13 cellular contexts compared by ENCODE assay signal in genomic region chr21:43353282-43354010, GRCh38.
DNase-seq lines count a peak whose midpoint lies in the region; ATAC-seq and TF ChIP-seq lines count a peak whose summit lies in the region.
"Had no signal": no experiment of that assay in that cellular context is flagged by ENCODE, and none has a peak within 500 bp of the region (broad histone marks: within the 10 kb centered on the region; RNA-seq: fewer than 3 reads in every experiment).

No MANE protein-coding gene starts in this region.

- H3K4me3 ChIP-seq in GM12864 (ENCODE audit: low read depth, low read length) (peak overlapping the region; percentile 44), mucosa of rectum (ENCODE audit: low read length in 2 of 2) (no peak overlapping the region)
- H3K4me3 ChIP-seq: GM23338, lung had no signal

- no peaks in the 10 kb centered on the region for H3K9me3 ChIP-seq in mucosa of rectum (ENCODE audit: control insufficient read depth in 2 of 2, low read length in 2 of 2)

- ATAC-seq in WTC11 = no peak
- ATAC-seq: GM23338 had no signal

- DNase-seq in CD14-positive monocyte (ENCODE audit: low spot score) = no peak
- no peak for DNase-seq in GM12864 (ENCODE audit: low read depth)
- DNase-seq in WTC11 (ENCODE audit: low spot score) = no peak
- no peak for DNase-seq in cerebellar nuclear complex (lab: John Stamatoyannopoulos, UW)
- DNase-seq in UCSD-AML1 (lab: John Stamatoyannopoulos, UW; ENCODE audit: unreplicated experiment) = no peak
- DNase-seq in NCI-H1048 (lab: John Stamatoyannopoulos, UW) = no peak
- DNase-seq: natural killer cell; NCI-H2029 treated with DMSO at 0.1 percent for 48 hours; NCI-H526; stimulated activated CD4-positive, alpha-beta T cell treated with anti-CD3 and anti-CD28 coated beads, Interleukin-12 subunit alpha, Interleukin-12 subunit beta, amount 100 ng/mL, for 4 hours had no signal

- H3K27me3 ChIP-seq in mucosa of rectum (ENCODE audit: control insufficient read depth in 2 of 2, insufficient read depth in 2 of 2, low read length in 2 of 2) = no peaks in the 10 kb centered on the region

- POLR2A ChIA-PET in WTC11 (lab: Charles Lee) = no interaction called here

- H3K4me1 ChIP-seq in mucosa of rectum (ENCODE audit: control insufficient read depth in 2 of 2, insufficient read depth in 2 of 2, low read length in 2 of 2) = no peaks in the 10 kb centered on the region

- H3K9ac ChIP-seq in mucosa of rectum (ENCODE audit: low read depth in 1 of 2, low read length in 2 of 2) = no peak overlapping the region

- CTCF ChIA-PET in WTC11 (lab: Charles Lee) = interaction anchor here (1.1 kb wide), 1 partner anchor 23 kb away, joined by 3 read pairs; no protein-coding TSS in a partner anchor

- H3K36me3 Mint-ChIP-seq in CD14-positive monocyte (no peaks in the 10 kb centered on the region), WTC11 (no peaks in the 10 kb centered on the region)
- H3K36me3 Mint-ChIP-seq: natural killer cell had no signal

- H3K9me3 Mint-ChIP-seq in CD14-positive monocyte (peaks cover 0 to 2% (median 0%) of the 10 kb centered on the region in 7 donors), WTC11 (peaks cover 4% of the 10 kb centered on the region; the same call in 1 of the 2 replicates)
- H3K9me3 Mint-ChIP-seq: GM23338, natural killer cell had no signal

- H3K4me3 Mint-ChIP-seq in CD14-positive monocyte (no peak overlapping the region), WTC11 (no peak overlapping the region)
- H3K4me3 Mint-ChIP-seq: GM23338, natural killer cell had no signal

- TF ChIP-seq CTCF in CD14-positive monocyte (IDR thresholded peaks at IDR 0.05) = no peak
- no peak for TF ChIP-seq CTCF in GM12864 (IDR thresholded peaks at IDR 0.05; ENCODE audit: low read depth, low read length, missing control alignments)
- TF ChIP-seq CTCF in WTC11 (IDR thresholded peaks at IDR 0.05) = no peak

- H3K27me3 Mint-ChIP-seq in CD14-positive monocyte (ENCODE audit: low read depth in 3 of 3) (peaks cover 0 to 3% (median under 1%) of the 10 kb centered on the region in 3 donors), WTC11 (ENCODE audit: low read depth) (no peaks in the 10 kb centered on the region)

- H3K4me1 Mint-ChIP-seq in CD14-positive monocyte = peaks cover 18% of the 10 kb centered on the region
- H3K4me1 Mint-ChIP-seq in WTC11 = no peaks in the 10 kb centered on the region
- H3K4me1 Mint-ChIP-seq: natural killer cell had no signal

- H3K36me3 ChIP-seq in mucosa of rectum (ENCODE audit: control insufficient read depth in 2 of 2, insufficient read depth in 2 of 2, low read length in 2 of 2) = no peaks in the 10 kb centered on the region

- H3K27ac Mint-ChIP-seq in CD14-positive monocyte = peak overlapping the region in 5 of 7 donors; percentile 51 to 84 (median 75)
- peak overlapping the region; percentile 80; the same call in 1 of the 2 replicates for H3K27ac Mint-ChIP-seq in WTC11
- H3K27ac Mint-ChIP-seq: GM23338, natural killer cell had no signal

- intact Hi-C loops in CD14-positive monocyte (cut with micrococcal nuclease) = loop anchor here (5.0 to 10.0 kb wide), 2 partner anchors 36 to 291 kb away; no protein-coding TSS in a partner anchor

- peak overlapping the region; percentile 1 to 70 for H3K27ac ChIP-seq in mucosa of rectum (ENCODE audit: low read depth in 2 of 2, low read length in 2 of 2)

TF ChIP-seq in WTC11, 78 proteins besides CTCF, POLR2A, EP300 and RAD21:
- TF ChIP-seq MLX (CRISPR knock-in tag; IDR thresholded peaks at IDR 0.05) = no peak
- no peak for TF ChIP-seq ZBTB43 (CRISPR knock-in tag; IDR thresholded peaks at IDR 0.05)
- TF ChIP-seq ZNF232 (CRISPR knock-in tag; IDR thresholded peaks at IDR 0.05) = no peak
- TF ChIP-seq PREB (CRISPR knock-in tag; IDR thresholded peaks at IDR 0.05; ENCODE audit: borderline replicate concordance) = no peak
